9 cellular contexts compared by ENCODE assay signal in the genomic region with DNA sequence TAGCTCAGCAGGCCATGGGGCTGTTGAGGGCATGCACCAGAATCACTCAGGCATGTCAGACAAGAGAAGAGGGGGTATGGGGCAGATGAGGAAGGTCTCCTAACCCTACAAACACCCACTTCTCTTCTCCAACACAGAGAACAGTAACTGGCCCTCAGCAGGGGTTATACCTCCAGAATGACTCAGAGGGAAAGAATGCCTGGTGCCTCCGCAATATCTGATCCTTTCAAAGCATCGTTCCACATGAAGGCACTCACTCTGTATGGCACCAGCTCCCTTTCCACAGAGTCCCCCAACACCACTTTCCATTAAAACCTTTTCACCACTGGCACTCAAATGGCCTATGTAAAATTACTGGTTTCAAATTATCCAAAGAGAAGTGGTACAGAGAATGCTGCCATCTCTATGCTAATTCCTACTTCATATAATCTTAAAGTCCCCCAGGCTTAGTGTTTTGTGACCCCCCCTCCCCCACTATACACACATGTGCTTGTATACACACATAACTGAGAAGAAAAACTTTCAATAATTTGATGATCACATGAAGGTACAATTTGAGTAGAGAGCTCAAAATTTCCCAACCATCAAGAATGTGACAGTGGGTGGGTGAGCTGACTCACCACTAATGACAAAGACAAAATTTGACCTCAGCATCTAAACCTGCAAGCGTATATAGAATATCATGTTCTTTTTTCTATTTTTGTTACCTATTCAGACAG.
DNase-seq lines count a peak whose midpoint lies in the region; ATAC-seq and TF ChIP-seq lines count a peak whose summit lies in the region.
"Had no signal": no experiment of that assay in that cellular context is flagged by ENCODE, and none has a peak within 500 bp of the region (broad histone marks: within the 10 kb centered on the region; RNA-seq: fewer than 3 reads in every experiment).

No MANE protein-coding gene starts in this region.

- peaks cover 0 to 1% (median 0%) of the 10 kb centered on the region in 7 donors for H3K9me3 Mint-ChIP-seq in CD14-positive monocyte
- peaks cover 3% of the 10 kb centered on the region for H3K9me3 Mint-ChIP-seq in Calu3 (ENCODE audit: low read depth, unreplicated experiment)

- BruUV-seq in Calu3 (replicated peaks; lab: Mats Ljungman, UMichigan), result no TSS peak

- in situ Hi-C loops in KBM-7 (cut with MboI; ENCODE audit: low pct_unique_long_range_greater_than_20kb, low sequenced_read_pairs), result no loop called here

- TF ChIP-seq CTCF in CD14-positive monocyte (IDR thresholded peaks at IDR 0.05) (no peak), Calu3 (IDR thresholded peaks at IDR 0.05; ENCODE audit: unreplicated experiment) (no peak)

- H3K4me1 Mint-ChIP-seq in CD14-positive monocyte, result peaks cover 8% of the 10 kb centered on the region
- H3K4me1 Mint-ChIP-seq in Calu3 (ENCODE audit: low read depth, unreplicated experiment), result no peaks in the 10 kb centered on the region

- no peak for ATAC-seq in SK-N-SH treated with all-trans-retinoic acid at 6 μM for 48 hours

- no peak overlapping the region for H3K27ac Mint-ChIP-seq in CD14-positive monocyte
- no peak overlapping the region for H3K27ac Mint-ChIP-seq in Calu3 (ENCODE audit: unreplicated experiment)

- intact Hi-C loops in CD14-positive monocyte (cut with micrococcal nuclease), result no loop called here
- intact Hi-C loops in Calu3 (cut with micrococcal nuclease; ENCODE audit: unreplicated experiment), result no loop called here

- H3K36me3 Mint-ChIP-seq in CD14-positive monocyte (no peaks in the 10 kb centered on the region), Calu3 (ENCODE audit: insufficient read depth, unreplicated experiment) (no peaks in the 10 kb centered on the region)

- peaks cover 0 to 2% (median 0%) of the 10 kb centered on the region in 3 donors for H3K27me3 Mint-ChIP-seq in CD14-positive monocyte (ENCODE audit: low read depth in 3 of 3)
- H3K27me3 Mint-ChIP-seq in Calu3 (ENCODE audit: unreplicated experiment), result no peaks in the 10 kb centered on the region

- H3K4me3 Mint-ChIP-seq in CD14-positive monocyte (no peak overlapping the region), Calu3 (ENCODE audit: low read depth, unreplicated experiment) (no peak overlapping the region)

- peak; percentile 75 for DNase-seq in COLO829 (ENCODE audit: low spot score)
- peak; percentile 83 for DNase-seq in HT1080 (ENCODE audit: low read depth)
- peak; percentile 18 for DNase-seq in T1000 (lab: John Stamatoyannopoulos, UW)
- peak; percentile 85 for DNase-seq in islet precursor cell
- DNase-seq in KBM-7, result no peak
- no peak for DNase-seq in CD14-positive monocyte (ENCODE audit: low spot score)
- DNase-seq in Calu3, result no peak
- DNase-seq: T-helper 2 cell had no signal

- CTCF ChIA-PET in Calu3 (lab: Charles Lee), result no interaction called here

TF ChIP-seq in SK-N-SH treated with all-trans-retinoic acid at 6 μM for 48 hours, 23 proteins besides CTCF, POLR2A, EP300 and RAD21:
- TF ChIP-seq SNAI2 (CRISPR knock-in tag; IDR thresholded peaks at IDR 0.05) (no peak), ZFP30 (CRISPR knock-in tag; IDR thresholded peaks at IDR 0.05) (no peak), GLIS3 (CRISPR knock-in tag; IDR thresholded peaks at IDR 0.05) (no peak), RARB (CRISPR knock-in tag; IDR thresholded peaks at IDR 0.05) (no peak), ISL1 (CRISPR knock-in tag; IDR thresholded peaks at IDR 0.05) (no peak), TCF4 (CRISPR knock-in tag; IDR thresholded peaks at IDR 0.05; ENCODE audit: borderline replicate concordance) (no peak), ESRRG (CRISPR knock-in tag; IDR thresholded peaks at IDR 0.05) (no peak), CREB5 (CRISPR knock-in tag; IDR thresholded peaks at IDR 0.05; ENCODE audit: low read depth) (no peak), ZC3H10 (CRISPR knock-in tag; IDR thresholded peaks at IDR 0.05) (no peak), ARNTL (CRISPR knock-in tag; IDR thresholded peaks at IDR 0.05; ENCODE audit: borderline replicate concordance, low read depth) (no peak), ZFP3 (CRISPR knock-in tag; IDR thresholded peaks at IDR 0.05) (no peak), ZNF565 (CRISPR knock-in tag; conservative IDR thresholded peaks at IDR 0.05; ENCODE audit: low read depth) (no peak), TSHZ2 (CRISPR knock-in tag; IDR thresholded peaks at IDR 0.05) (no peak), OSR1 (CRISPR knock-in tag; IDR thresholded peaks at IDR 0.05) (no peak)
- TF ChIP-seq, protein P1, sequence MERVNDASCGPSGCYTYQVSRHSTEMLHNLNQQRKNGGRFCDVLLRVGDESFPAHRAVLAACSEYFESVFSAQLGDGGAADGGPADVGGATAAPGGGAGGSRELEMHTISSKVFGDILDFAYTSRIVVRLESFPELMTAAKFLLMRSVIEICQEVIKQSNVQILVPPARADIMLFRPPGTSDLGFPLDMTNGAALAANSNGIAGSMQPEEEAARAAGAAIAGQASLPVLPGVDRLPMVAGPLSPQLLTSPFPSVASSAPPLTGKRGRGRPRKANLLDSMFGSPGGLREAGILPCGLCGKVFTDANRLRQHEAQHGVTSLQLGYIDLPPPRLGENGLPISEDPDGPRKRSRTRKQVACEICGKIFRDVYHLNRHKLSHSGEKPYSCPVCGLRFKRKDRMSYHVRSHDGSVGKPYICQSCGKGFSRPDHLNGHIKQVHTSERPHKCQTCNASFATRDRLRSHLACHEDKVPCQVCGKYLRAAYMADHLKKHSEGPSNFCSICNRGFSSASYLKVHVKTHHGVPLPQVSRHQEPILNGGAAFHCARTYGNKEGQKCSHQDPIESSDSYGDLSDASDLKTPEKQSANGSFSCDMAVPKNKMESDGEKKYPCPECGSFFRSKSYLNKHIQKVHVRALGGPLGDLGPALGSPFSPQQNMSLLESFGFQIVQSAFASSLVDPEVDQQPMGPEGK (CRISPR knock-in tag; IDR thresholded peaks at IDR 0.05; ENCODE audit: borderline replicate concordance), result no peak
- TF ChIP-seq, protein P2, sequence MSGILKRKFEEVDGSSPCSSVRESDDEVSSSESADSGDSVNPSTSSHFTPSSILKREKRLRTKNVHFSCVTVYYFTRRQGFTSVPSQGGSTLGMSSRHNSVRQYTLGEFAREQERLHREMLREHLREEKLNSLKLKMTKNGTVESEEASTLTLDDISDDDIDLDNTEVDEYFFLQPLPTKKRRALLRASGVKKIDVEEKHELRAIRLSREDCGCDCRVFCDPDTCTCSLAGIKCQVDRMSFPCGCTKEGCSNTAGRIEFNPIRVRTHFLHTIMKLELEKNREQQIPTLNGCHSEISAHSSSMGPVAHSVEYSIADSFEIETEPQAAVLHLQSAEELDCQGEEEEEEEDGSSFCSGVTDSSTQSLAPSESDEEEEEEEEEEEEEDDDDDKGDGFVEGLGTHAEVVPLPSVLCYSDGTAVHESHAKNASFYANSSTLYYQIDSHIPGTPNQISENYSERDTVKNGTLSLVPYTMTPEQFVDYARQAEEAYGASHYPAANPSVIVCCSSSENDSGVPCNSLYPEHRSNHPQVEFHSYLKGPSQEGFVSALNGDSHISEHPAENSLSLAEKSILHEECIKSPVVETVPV (CRISPR knock-in tag; IDR thresholded peaks at IDR 0.05), result no peak

Comparison
In these comparisons a context has a peak if more than half of its experiments do, and no peak if none do; other contexts are left out.
1. DNase-seq: peak in COLO829 (single experiment), HT1080 (single experiment), T1000 (single experiment) and islet precursor cell (single experiment); none in KBM-7 (single experiment), CD14-positive monocyte (single experiment) and Calu3 (single experiment).